8 cellular contexts compared by ENCODE assay signal in genomic region chrX:15564981-15565579, GRCh38. TPM values are rescaled to one million over a fixed set of nuclear protein-coding genes. Genes with fewer than 3 reads are reported as not detected.
A peak's percentile ranks its signal among the peaks of the same experiment; 100 is the strongest.
DNase-seq lines count a peak whose midpoint lies in the region; ATAC-seq, FAIRE-seq and TF ChIP-seq lines count a peak whose summit lies in the region.

No MANE protein-coding gene starts in this region.

- peak; percentile 91 to 96 for ATAC-seq in right cardiac atrium
- peak; percentile 89 for ATAC-seq in sciatic nerve

- no peak overlapping the region for H2AFZ ChIP-seq in astrocyte (ENCODE audit: low read depth, low read length)

- H3K4me1 ChIP-seq in astrocyte (ENCODE audit: insufficient read depth, low read length) (no peaks in the 10 kb centered on the region), right cardiac atrium (ENCODE audit: control insufficient read depth, insufficient read depth, low read length) (peaks cover 3% of the 10 kb centered on the region)

- H3K36me3 Mint-ChIP-seq in astrocyte (ENCODE audit: low read depth, unreplicated experiment): no peaks in the 10 kb centered on the region

- H3K4me3 Mint-ChIP-seq in astrocyte (ENCODE audit: unreplicated experiment): no peak overlapping the region

- no peak overlapping the region for H3K9ac ChIP-seq in astrocyte (ENCODE audit: low read length)

- H3K27me3 Mint-ChIP-seq in astrocyte (ENCODE audit: low read depth, unreplicated experiment): peaks cover 2% of the 10 kb centered on the region

- intact Hi-C loops in right cardiac atrium (cut with DNase I) (loop anchor here in 3 of 4 donors (2.0 to 10.0 kb wide), 2 partner anchors 66 to 70 kb away; partner anchors contain the start of gene PIR (in 2 of the 3)), sciatic nerve (cut with DNase I) (no loop called here)

- H3K27ac ChIP-seq in AG04450 (ENCODE audit: low read depth, low read length) (no peak overlapping the region), astrocyte (ENCODE audit: low read depth, low read length) (no peak overlapping the region), right cardiac atrium (ENCODE audit: low read length) (no peak overlapping the region)

- H3K9me3 ChIP-seq in AG04450 (ENCODE audit: control insufficient read depth, insufficient read depth, low read length) (no peaks in the 10 kb centered on the region), astrocyte (ENCODE audit: insufficient read depth, low read depth, low read length) (no peaks in the 10 kb centered on the region), right cardiac atrium (ENCODE audit: control insufficient read depth, low read length) (no peaks in the 10 kb centered on the region)

- no peaks in the 10 kb centered on the region for H3K36me3 ChIP-seq in astrocyte (ENCODE audit: insufficient read depth, low read length)

- POLR2A ChIA-PET in AG04450 (lab: Yijun Ruan, JAX): no interaction called here

- CTCF ChIA-PET in AG04450 (lab: Charles Lee): interaction anchor here (0.6 to 1.8 kb wide), 9 partner anchors 69 to 269 kb away, joined by 3 to 7 read pairs (median 4); no protein-coding TSS in a partner anchor

- H3K27me3 ChIP-seq in AG04450 (ENCODE audit: control insufficient read depth, insufficient read depth, low read length) (no peaks in the 10 kb centered on the region), astrocyte (ENCODE audit: insufficient read depth, low read length) (no peaks in the 10 kb centered on the region), right cardiac atrium (ENCODE audit: control insufficient read depth, insufficient read depth) (no peaks in the 10 kb centered on the region)

- 13% methylated on average over 5 of the region's 5 CpGs for WGBS in right cardiac atrium

- H3K4me3 ChIP-seq in AG04450 (ENCODE audit: low read depth, low read length) (no peak overlapping the region), astrocyte (ENCODE audit: insufficient read depth, low read depth, low read length) (no peak overlapping the region), right cardiac atrium (ENCODE audit: low read length) (no peak overlapping the region)

- in situ Hi-C loops in GM13976 (cut with MboI; ENCODE audit: low sequenced_read_pairs, unreplicated experiment): no loop called here

- H3K27ac Mint-ChIP-seq in astrocyte (ENCODE audit: unreplicated experiment): no peak overlapping the region

- H3K4me1 Mint-ChIP-seq in astrocyte (ENCODE audit: low read depth, unreplicated experiment): no peaks in the 10 kb centered on the region

- no peak overlapping the region for H3K4me2 ChIP-seq in astrocyte (ENCODE audit: low read length)

- peak; percentile 56 for FAIRE-seq in astrocyte (lab: Jason Lieb, UNC)

- no peaks in the 10 kb centered on the region for H3K79me2 ChIP-seq in astrocyte (ENCODE audit: insufficient read depth, low read length)

- peak; percentile 1 for DNase-seq in AG04450 (ENCODE audit: low read depth, low spot score)
- DNase-seq in GM13976 (ENCODE audit: low spot score): peak; percentile 18
- DNase-seq in HuH-7 (ENCODE audit: low spot score): peak; percentile 15
- peak; percentile 60 for DNase-seq in NOMO-1 treated with dmso at 0.1 percent for 144 hours (lab: John Stamatoyannopoulos, UW; ENCODE audit: unreplicated experiment)
- DNase-seq in astrocyte (ENCODE audit: low read depth): peak; percentile 21
- DNase-seq in right cardiac atrium: peak; percentile 70 to 84 (median 73)
- DNase-seq in sciatic nerve (ENCODE audit: low spot score): peak; percentile 65
- DNase-seq in activated CD4-positive, CD25-positive, alpha-beta regulatory T cell treated with anti-CD3 and anti-CD28 coated beads, Interleukin-2, amount 50 U/mL, for 72 hours: no peak

- H4K20me1 ChIP-seq in astrocyte (ENCODE audit: insufficient read depth, low read length): no peaks in the 10 kb centered on the region

- TF ChIP-seq CTCF in AG04450 (IDR thresholded peaks at IDR 0.05; ENCODE audit: low read depth, low read length): peak; percentile 51
- TF ChIP-seq CTCF in GM13976 (IDR thresholded peaks at IDR 0.05; ENCODE audit: borderline replicate concordance, control extremely low read depth, extremely low read depth, insufficient read depth, missing control alignments): peak; percentile 56
- peak; percentile 41 for TF ChIP-seq CTCF in astrocyte (IDR thresholded peaks at IDR 0.05; ENCODE audit: insufficient read depth, low read depth, low read length)

- no peaks in the 10 kb centered on the region for H3K9me3 Mint-ChIP-seq in astrocyte (ENCODE audit: unreplicated experiment)

RNA-seq across cellular contexts. Expression of gene ACE2, which starts 35.7 kb away (rescaled TPM):
- polyA plus RNA-seq in AG04450 (2011; rRNA removed) (0.02 TPM in 1 of 2 replicates, not detected in the other), right cardiac atrium (3.6 TPM)
- polyA minus RNA-seq in AG04450 (2011; rRNA and poly(A)+ RNA removed): not detected in 2 replicates
- total RNA-seq in astrocyte (not detected in 2 replicates), right cardiac atrium (10 to 100 TPM in 1 of 4 donors, 1 to 10 TPM in 3; 4.5 to 10.7 (median 5.7) TPM), sciatic nerve (not detected)
